ENCODE assay signal across 10 cellular contexts in genomic region chr17:76076765-76077581, GRCh38. TPM values are rescaled to one million over a fixed set of nuclear protein-coding genes. Genes with fewer than 3 reads are reported as not detected.
DNase-seq lines count a peak whose midpoint lies in the region; ATAC-seq, FAIRE-seq and TF ChIP-seq lines count a peak whose summit lies in the region.
"Had no signal": no experiment of that assay in that cellular context is flagged by ENCODE, and none has a peak within 500 bp of the region (broad histone marks: within the 10 kb centered on the region; RNA-seq: fewer than 3 reads in every experiment).

No MANE protein-coding gene starts in this region.

- intact Hi-C loops in adrenal gland (cut with DNase I), result no loop called here

- TF ChIP-seq CTCF in OCI-LY1 (IDR thresholded peaks at IDR 0.05; ENCODE audit: low read length) (no peak), astrocyte (IDR thresholded peaks at IDR 0.05; ENCODE audit: insufficient read depth, low read depth, low read length) (no peak), adrenal gland (IDR thresholded peaks at IDR 0.05) (no peak)

- 3 to 27% (median 4%) methylated on average over 10 to 82 of the region's 82 CpGs for WGBS in adrenal gland, 4 donors

- H3K4me2 ChIP-seq in OCI-LY1 (ENCODE audit: low read length) (peak overlapping the region; percentile 39; the same call in 1 of the 2 replicates), astrocyte (ENCODE audit: low read length) (peak overlapping the region; percentile 26)

- no peaks in the 10 kb centered on the region for H3K9me2 ChIP-seq in OCI-LY1 (ENCODE audit: low read depth, low read length)

- peaks cover 14% of the 10 kb centered on the region for H3K27me3 ChIP-seq in OCI-LY1 (ENCODE audit: insufficient read depth, low read length)
- peaks cover 71% of the 10 kb centered on the region for H3K27me3 ChIP-seq in astrocyte (ENCODE audit: insufficient read depth, low read length)
- peaks cover 62% of the 10 kb centered on the region for H3K27me3 ChIP-seq in adrenal gland

- H3K27me3 Mint-ChIP-seq in astrocyte (ENCODE audit: low read depth, unreplicated experiment), result peaks cover 52% of the 10 kb centered on the region
- H3K27me3 Mint-ChIP-seq in naive thymus-derived CD8-positive, alpha-beta T cell, result peaks cover 10 to 32% (median 20%) of the 10 kb centered on the region in 5 donors

- H3K27ac Mint-ChIP-seq in astrocyte (ENCODE audit: unreplicated experiment), result peak overlapping the region; percentile 58
- peak overlapping the region in 9 of 10 donors; percentile 84 to 97 (median 91) for H3K27ac Mint-ChIP-seq in naive thymus-derived CD8-positive, alpha-beta T cell

- H3K79me2 ChIP-seq in OCI-LY1 (ENCODE audit: insufficient read depth, low read length) (no peaks in the 10 kb centered on the region), astrocyte (ENCODE audit: insufficient read depth, low read length) (peaks cover 7% of the 10 kb centered on the region)

- no peak for FAIRE-seq in astrocyte (lab: Jason Lieb, UNC)

- H3K4me1 ChIP-seq in OCI-LY1 (ENCODE audit: insufficient read depth, low read length, severe bottlenecking), result no peaks in the 10 kb centered on the region
- peaks cover 13% of the 10 kb centered on the region for H3K4me1 ChIP-seq in astrocyte (ENCODE audit: insufficient read depth, low read length)
- H3K4me1 ChIP-seq in adrenal gland (replicated peaks in 1 of 2), result peaks cover 6% of the 10 kb centered on the region in 2 donors

- DNase-seq in COLO668 (lab: John Stamatoyannopoulos, UW; ENCODE audit: unreplicated experiment) (peak; percentile 45), astrocyte (ENCODE audit: low read depth) (no peak), adrenal gland (no peak), NCI-H2196 treated with DMSO at 0.1 percent for 48 hours (lab: John Stamatoyannopoulos, UW; ENCODE audit: unreplicated experiment) (no peak)
- DNase-seq in naive thymus-derived CD8-positive, alpha-beta T cell, result peak in 9 of 10 donors; percentile 47 to 81 (median 69)
- DNase-seq: dermis blood vessel endothelial cell had no signal

- H3K36me3 Mint-ChIP-seq in astrocyte (ENCODE audit: low read depth, unreplicated experiment), result peaks cover 4% of the 10 kb centered on the region
- H3K36me3 Mint-ChIP-seq in naive thymus-derived CD8-positive, alpha-beta T cell, result peaks cover 0 to 4% (median 0%) of the 10 kb centered on the region in 3 donors

- H2AFZ ChIP-seq in OCI-LY1 (ENCODE audit: low read length) (no peak overlapping the region), astrocyte (ENCODE audit: low read depth, low read length) (no peak overlapping the region)

- H4K20me1 ChIP-seq in OCI-LY1 (ENCODE audit: insufficient read depth, low read length) (no peaks in the 10 kb centered on the region), astrocyte (ENCODE audit: insufficient read depth, low read length) (peaks cover 28% of the 10 kb centered on the region)

- no peaks in the 10 kb centered on the region for H3K36me3 ChIP-seq in OCI-LY1 (ENCODE audit: insufficient read depth, low read length)
- no peaks in the 10 kb centered on the region for H3K36me3 ChIP-seq in astrocyte (ENCODE audit: insufficient read depth, low read length)
- no peaks in the 10 kb centered on the region for H3K36me3 ChIP-seq in adrenal gland (replicated peaks in 1 of 2)

- H3K9ac ChIP-seq in OCI-LY1 (ENCODE audit: low read length) (no peak overlapping the region), astrocyte (ENCODE audit: low read length) (no peak overlapping the region)

- POLR2A ChIA-PET in naive thymus-derived CD8-positive, alpha-beta T cell (lab: Charles Lee), result interaction anchor here (0.5 to 2.4 kb wide), 10 partner anchors 8 to 292 kb away, joined by 3 to 8 read pairs (median 4); partner anchors contain the start of genes EXOC7 and UNK

- no peak overlapping the region for H3K27ac ChIP-seq in OCI-LY1 (ENCODE audit: low read depth, low read length, poor library complexity, severe bottlenecking)
- no peak overlapping the region for H3K27ac ChIP-seq in astrocyte (ENCODE audit: low read depth, low read length)
- no peak overlapping the region for H3K27ac ChIP-seq in adrenal gland

- no peaks in the 10 kb centered on the region for H3K9me3 Mint-ChIP-seq in astrocyte (ENCODE audit: unreplicated experiment)
- peaks cover 0 to 3% (median 0%) of the 10 kb centered on the region in 9 donors for H3K9me3 Mint-ChIP-seq in naive thymus-derived CD8-positive, alpha-beta T cell

- H3F3A ChIP-seq in OCI-LY1 (ENCODE audit: insufficient read depth, low read length), result no peaks in the 10 kb centered on the region

- no peak overlapping the region for H3K4me3 Mint-ChIP-seq in astrocyte (ENCODE audit: unreplicated experiment)
- H3K4me3 Mint-ChIP-seq in naive thymus-derived CD8-positive, alpha-beta T cell, result peak overlapping the region; percentile 75 to 94 (median 88)

- H3K9me3 ChIP-seq in OCI-LY1 (ENCODE audit: low read length) (no peaks in the 10 kb centered on the region), astrocyte (ENCODE audit: insufficient read depth, low read depth, low read length) (no peaks in the 10 kb centered on the region), adrenal gland (replicated peaks in 1 of 3) (no peaks in the 10 kb centered on the region)
- H3K9me3 ChIP-seq: mucosa of descending colon had no signal

- TF ChIP-seq POLR2A in adrenal gland (IDR thresholded peaks at IDR 0.05), result no peak

- H3K4me1 Mint-ChIP-seq in astrocyte (ENCODE audit: low read depth, unreplicated experiment), result peaks cover 9% of the 10 kb centered on the region
- peaks cover 23 to 65% (median 54%) of the 10 kb centered on the region in 4 donors for H3K4me1 Mint-ChIP-seq in naive thymus-derived CD8-positive, alpha-beta T cell

- ATAC-seq in naive thymus-derived CD8-positive, alpha-beta T cell, result peak; percentile 16 to 67
- ATAC-seq in HG03521 (IDR thresholded peaks at IDR 0.05; ENCODE audit: unreplicated experiment), result no peak
- no peak for ATAC-seq in HG02885 (IDR thresholded peaks at IDR 0.05; ENCODE audit: poor library complexity, unreplicated experiment)
- ATAC-seq: mucosa of descending colon had no signal

- H3K4me3 ChIP-seq in OCI-LY1 (ENCODE audit: low read depth, low read length, poor library complexity, severe bottlenecking), result no peak overlapping the region
- H3K4me3 ChIP-seq in astrocyte (ENCODE audit: insufficient read depth, low read depth, low read length), result no peak overlapping the region
- no peak overlapping the region for H3K4me3 ChIP-seq in adrenal gland
- H3K4me3 ChIP-seq: mucosa of descending colon had no signal

RNA-seq across cellular contexts. Expression of gene ZACN, which starts 2.0 kb away (rescaled TPM):
- total RNA-seq in astrocyte (0.23 TPM in 1 of 2 replicates, not detected in the other), adrenal gland (under 1 TPM in 2 of 8 donors, not detected in 6; 0.13 to 0.19 TPM)
- under 1 TPM in 1 of 2 experiments, not detected in 1; 0.21 TPM for total RNA-seq in naive thymus-derived CD8-positive, alpha-beta T cell
- 1 to 10 TPM in 2 of 3 donors, not detected in 1; 1.9 to 4.6 TPM for polyA plus RNA-seq in naive thymus-derived CD8-positive, alpha-beta T cell
- polyA plus RNA-seq in adrenal gland, result 1 to 10 TPM in 2 of 3 donors, not detected in 1; 3.1 to 3.3 TPM
- total RNA-seq: dermis blood vessel endothelial cell had no signal

RNA-seq across cellular contexts. Expression of gene GALR2, which starts 2.4 kb away (rescaled TPM):
- total RNA-seq in astrocyte (0.36 TPM in 1 of 2 replicates, not detected in the other), adrenal gland (not detected)
- total RNA-seq in naive thymus-derived CD8-positive, alpha-beta T cell, result not detected
- polyA plus RNA-seq in naive thymus-derived CD8-positive, alpha-beta T cell, result under 1 TPM in 1 of 3 donors, not detected in 2; 0.70 TPM
- under 1 TPM in 1 of 3 donors, not detected in 2; 0.27 TPM for polyA plus RNA-seq in adrenal gland
- total RNA-seq: dermis blood vessel endothelial cell had no signal

RNA-seq across cellular contexts. Expression of gene SRP68, which starts 4.7 kb away (rescaled TPM):
- total RNA-seq in astrocyte (74.3 and 75.3 TPM in 2 replicates), adrenal gland (100 to 1,000 TPM in 1 of 8 donors, 10 to 100 TPM in 7; 20.3 to 113 (median 55.1) TPM)
- 10 to 100 TPM; 79.7 to 80.5 TPM for total RNA-seq in naive thymus-derived CD8-positive, alpha-beta T cell
- polyA plus RNA-seq in naive thymus-derived CD8-positive, alpha-beta T cell, result 10 to 100 TPM; 53.3 to 79.1 (median 64.5) TPM
- polyA plus RNA-seq in adrenal gland, result 100 to 1,000 TPM in 1 of 3 donors, 10 to 100 TPM in 2; 33.1 to 129 (median 35.9) TPM

RNA-seq across cellular contexts. Expression of gene EXOC7, which starts 26.6 kb away (rescaled TPM):
- total RNA-seq in astrocyte (145 and 154 TPM in 2 replicates), adrenal gland (100 to 1,000 TPM in 4 of 8 donors, 10 to 100 TPM in 4; 65.7 to 145 (median 94.5) TPM)
- 100 to 1,000 TPM; 199 to 210 TPM for total RNA-seq in naive thymus-derived CD8-positive, alpha-beta T cell
- polyA plus RNA-seq in naive thymus-derived CD8-positive, alpha-beta T cell, result 10 to 100 TPM; 46.0 to 62.6 (median 49.0) TPM
- 100 to 1,000 TPM in 1 of 3 donors, 10 to 100 TPM in 2; 70.0 to 115 (median 89.5) TPM for polyA plus RNA-seq in adrenal gland

RNA-seq across cellular contexts. Expression of gene EVPL, which starts 49.9 kb away (rescaled TPM):
- total RNA-seq in astrocyte (not detected in 2 replicates), adrenal gland (1 to 10 TPM in 1 of 8 donors, under 1 TPM in 5, not detected in 2; under 0.01 to 1.8 (median 0.22) TPM)
- 1 to 10 TPM; 7.1 to 8.2 TPM for total RNA-seq in naive thymus-derived CD8-positive, alpha-beta T cell
- 1 to 10 TPM in 1 of 3 donors, under 1 TPM in 1, not detected in 1; 0.74 to 1.6 TPM for polyA plus RNA-seq in naive thymus-derived CD8-positive, alpha-beta T cell
- polyA plus RNA-seq in adrenal gland, result under 1 TPM; 0.02 to 0.64 (median 0.61) TPM

Comparison
In these comparisons a context has a peak if more than half of its experiments do, and no peak if none do; other contexts are left out.
1. DNase-seq: peak in COLO668 (single experiment) and naive thymus-derived CD8-positive, alpha-beta T cell (9 of 10); none in astrocyte (single experiment), adrenal gland (0 of 7) and NCI-H2196 treated with DMSO at 0.1 percent for 48 hours (single experiment).
2. ATAC-seq: peak in naive thymus-derived CD8-positive, alpha-beta T cell (2 of 2); none in HG03521 (single experiment) and HG02885 (single experiment).